7 cellular contexts compared by ENCODE assay signal in the genomic region with DNA sequence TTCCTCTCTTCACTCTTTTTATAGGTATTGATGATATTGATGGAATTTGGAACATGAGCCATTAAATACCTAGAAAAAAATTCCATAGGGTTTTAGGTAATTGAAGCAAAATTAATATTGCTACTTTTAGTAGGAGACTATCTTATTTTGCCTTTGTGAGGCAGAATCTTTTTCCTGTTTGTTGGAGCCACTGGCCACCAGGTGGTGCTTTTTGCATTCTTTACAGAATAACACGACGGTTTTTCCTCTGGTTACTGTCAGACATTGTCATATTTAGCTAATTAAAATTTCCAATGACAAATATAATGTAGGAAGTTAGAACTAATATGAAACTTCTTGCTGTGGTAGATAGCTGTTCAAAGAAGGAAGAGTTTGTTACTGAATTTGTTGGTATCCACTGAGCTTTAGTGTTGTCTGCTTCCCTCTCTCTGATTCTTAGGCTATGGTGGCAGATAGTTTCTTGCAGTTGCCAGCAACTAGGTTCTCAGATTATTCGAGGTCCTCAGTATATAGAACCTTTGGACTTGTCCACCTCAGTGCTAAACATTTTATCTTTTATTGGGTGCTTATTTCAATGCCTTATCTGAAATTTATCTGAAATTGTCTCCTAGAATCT. TPM values are rescaled to one million over a fixed set of nuclear protein-coding genes. Genes with fewer than 3 reads are reported as not detected.
DNase-seq lines count a peak whose midpoint lies in the region; ATAC-seq and TF ChIP-seq lines count a peak whose summit lies in the region.

No MANE protein-coding gene starts in this region.

- CTCF ChIA-PET in naive thymus-derived CD4-positive, alpha-beta T cell (lab: Charles Lee): interaction anchor here (0.6 to 3.2 kb wide), 13 partner anchors 12 to 314 kb away, joined by 3 to 38 read pairs (median 5); a partner anchor contains a TSS

- DNase-seq in GF-D8 (lab: John Stamatoyannopoulos, UW) (peak; percentile 11), NCI-H146 treated with DMSO at 0.1 percent for 48 hours (lab: John Stamatoyannopoulos, UW; ENCODE audit: unreplicated experiment) (peak; percentile 3), endothelial cell (ENCODE audit: low spot score) (peak; percentile 48)
- DNase-seq in activated CD4-positive, alpha-beta T cell treated with anti-CD3 and anti-CD28 coated beads, Interleukin-2, amount 10 ng/mL, durations not matched to agents 24 days and 14 days: peak; percentile 80
- peak in 7 of 9 donors; percentile 14 to 61 (median 50) for DNase-seq in naive thymus-derived CD4-positive, alpha-beta T cell

- no peaks in the 10 kb centered on the region for H3K9me3 ChIP-seq in naive thymus-derived CD4-positive, alpha-beta T cell (ENCODE audit: control insufficient read depth in 2 of 3, low read length in 3 of 3)

- no peak overlapping the region for H3K27ac Mint-ChIP-seq in activated CD4-positive, alpha-beta T cell treated with anti-CD3 and anti-CD28 coated beads, Interleukin-2, amount 10 ng/mL, durations not matched to agents 24 days and 14 days
- no peak overlapping the region for H3K27ac Mint-ChIP-seq in endothelial cell (ENCODE audit: unreplicated experiment)
- H3K27ac Mint-ChIP-seq in naive thymus-derived CD4-positive, alpha-beta T cell: peak overlapping the region; percentile 9 to 83 (median 32)

- H3K9me3 Mint-ChIP-seq in activated CD4-positive, alpha-beta T cell treated with anti-CD3 and anti-CD28 coated beads, Interleukin-2, amount 10 ng/mL, durations not matched to agents 24 days and 14 days: no peaks in the 10 kb centered on the region
- H3K9me3 Mint-ChIP-seq in endothelial cell (ENCODE audit: unreplicated experiment): no peaks in the 10 kb centered on the region
- no peaks in the 10 kb centered on the region for H3K9me3 Mint-ChIP-seq in naive thymus-derived CD4-positive, alpha-beta T cell

- H3K36me3 ChIP-seq in naive thymus-derived CD4-positive, alpha-beta T cell (ENCODE audit: control insufficient read depth in 2 of 3, insufficient read depth in 3 of 3, low read length in 3 of 3): peaks cover 0 to 21% (median 5%) of the 10 kb centered on the region in 3 experiments

- no peaks in the 10 kb centered on the region for H3K4me1 ChIP-seq in naive thymus-derived CD4-positive, alpha-beta T cell (ENCODE audit: control insufficient read depth in 2 of 2, insufficient read depth in 2 of 2, low read length in 2 of 2)

- TF ChIP-seq CTCF in endothelial cell (IDR thresholded peaks at IDR 0.05; ENCODE audit: unreplicated experiment): peak; percentile 75

- peaks cover 3% of the 10 kb centered on the region for H3K4me1 Mint-ChIP-seq in activated CD4-positive, alpha-beta T cell treated with anti-CD3 and anti-CD28 coated beads, Interleukin-2, amount 10 ng/mL, durations not matched to agents 24 days and 14 days
- peaks cover 8% of the 10 kb centered on the region for H3K4me1 Mint-ChIP-seq in endothelial cell (ENCODE audit: unreplicated experiment)
- H3K4me1 Mint-ChIP-seq in naive thymus-derived CD4-positive, alpha-beta T cell: peaks cover 0 to 23% (median 6%) of the 10 kb centered on the region in 7 donors

- no peak overlapping the region for H3K4me3 Mint-ChIP-seq in activated CD4-positive, alpha-beta T cell treated with anti-CD3 and anti-CD28 coated beads, Interleukin-2, amount 10 ng/mL, durations not matched to agents 24 days and 14 days
- H3K4me3 Mint-ChIP-seq in endothelial cell (ENCODE audit: unreplicated experiment): no peak overlapping the region
- no peak overlapping the region for H3K4me3 Mint-ChIP-seq in naive thymus-derived CD4-positive, alpha-beta T cell

- peaks cover 16% of the 10 kb centered on the region for H3K36me3 Mint-ChIP-seq in activated CD4-positive, alpha-beta T cell treated with anti-CD3 and anti-CD28 coated beads, Interleukin-2, amount 10 ng/mL, durations not matched to agents 24 days and 14 days (ENCODE audit: low read depth)
- no peaks in the 10 kb centered on the region for H3K36me3 Mint-ChIP-seq in endothelial cell (ENCODE audit: low read depth, unreplicated experiment)
- peaks cover under 1 to 33% (median 11%) of the 10 kb centered on the region in 5 donors for H3K36me3 Mint-ChIP-seq in naive thymus-derived CD4-positive, alpha-beta T cell

- no peaks in the 10 kb centered on the region for H3K27me3 ChIP-seq in naive thymus-derived CD4-positive, alpha-beta T cell (ENCODE audit: control insufficient read depth in 2 of 2, insufficient read depth in 2 of 2, low read length in 2 of 2)

- H3K4me3 ChIP-seq in naive thymus-derived CD4-positive, alpha-beta T cell (ENCODE audit: low read length): no peak overlapping the region

- peak; percentile 77 for ATAC-seq in GM21619 (IDR thresholded peaks at IDR 0.05; ENCODE audit: unreplicated experiment)
- ATAC-seq in naive thymus-derived CD4-positive, alpha-beta T cell: peak; percentile 68
- ATAC-seq in GM18861 (IDR thresholded peaks at IDR 0.05; ENCODE audit: unreplicated experiment): no peak

- POLR2A ChIA-PET in naive thymus-derived CD4-positive, alpha-beta T cell (lab: Charles Lee): interaction anchor here (1.3 to 2.5 kb wide), 4 partner anchors 22 to 66 kb away, joined by 4 to 14 read pairs (median 6); a partner anchor contains a TSS

- no peaks in the 10 kb centered on the region for H3K27me3 Mint-ChIP-seq in activated CD4-positive, alpha-beta T cell treated with anti-CD3 and anti-CD28 coated beads, Interleukin-2, amount 10 ng/mL, durations not matched to agents 24 days and 14 days
- H3K27me3 Mint-ChIP-seq in endothelial cell (ENCODE audit: unreplicated experiment): no peaks in the 10 kb centered on the region
- no peaks in the 10 kb centered on the region for H3K27me3 Mint-ChIP-seq in naive thymus-derived CD4-positive, alpha-beta T cell

- H3K27ac ChIP-seq in naive thymus-derived CD4-positive, alpha-beta T cell (ENCODE audit: low read depth, low read length): peak overlapping the region; percentile 38

- intact Hi-C loops in activated CD4-positive, alpha-beta T cell treated with anti-CD3 and anti-CD28 coated beads, Interleukin-2, amount 10 ng/mL, durations not matched to agents 24 days and 14 days (cut with micrococcal nuclease): loop anchor here (1.0 to 2.0 kb wide), 2 partner anchors 60 to 158 kb away; a partner anchor contains a TSS
- intact Hi-C loops in naive thymus-derived CD4-positive, alpha-beta T cell (cut with micrococcal nuclease): loop anchor here (1.0 kb wide), 2 partner anchors 66 to 155 kb away; no protein-coding TSS in a partner anchor

RNA-seq across cellular contexts. Expression of a gene that starts 25.7 kb away (rescaled TPM):
- total RNA-seq in activated CD4-positive, alpha-beta T cell treated with anti-CD3 and anti-CD28 coated beads, Interleukin-2, amount 10 ng/mL, durations not matched to agents 24 days and 14 days: 91.7 and 92.4 TPM in 2 replicates
- total RNA-seq in endothelial cell (ENCODE audit: unreplicated experiment): 53.7 TPM
- 10 to 100 TPM; 53.6 to 81.7 (median 73.7) TPM for total RNA-seq in naive thymus-derived CD4-positive, alpha-beta T cell
- 10 to 100 TPM; 21.8 to 29.0 TPM for polyA plus RNA-seq in naive thymus-derived CD4-positive, alpha-beta T cell

RNA-seq across cellular contexts. Expression of a gene that starts 59.2 kb away (rescaled TPM):
- total RNA-seq in activated CD4-positive, alpha-beta T cell treated with anti-CD3 and anti-CD28 coated beads, Interleukin-2, amount 10 ng/mL, durations not matched to agents 24 days and 14 days: 40.9 and 43.2 TPM in 2 replicates
- 37.9 TPM for total RNA-seq in endothelial cell (ENCODE audit: unreplicated experiment)
- total RNA-seq in naive thymus-derived CD4-positive, alpha-beta T cell: 100 to 1,000 TPM in 2 of 5 experiments, 10 to 100 TPM in 3; 55.8 to 111 (median 86.4) TPM
- 10 to 100 TPM; 55.0 to 61.5 TPM for polyA plus RNA-seq in naive thymus-derived CD4-positive, alpha-beta T cell

Comparison
In these comparisons a context has a peak if more than half of its experiments do, and no peak if none do; other contexts are left out.
1. DNase-seq: peak in every context shown above with its lines; median percentile 80 in activated CD4-positive, alpha-beta T cell treated with anti-CD3 and anti-CD28 coated beads, Interleukin-2, amount 10 ng/mL, durations not matched to agents 24 days and 14 days; 50 in naive thymus-derived CD4-positive, alpha-beta T cell; 48 in endothelial cell; 11 in GF-D8; 3 in NCI-H146 treated with DMSO at 0.1 percent for 48 hours.
2. H3K27ac Mint-ChIP-seq: peak in naive thymus-derived CD4-positive, alpha-beta T cell (9 of 9); none in activated CD4-positive, alpha-beta T cell treated with anti-CD3 and anti-CD28 coated beads, Interleukin-2, amount 10 ng/mL, durations not matched to agents 24 days and 14 days (single experiment) and endothelial cell (single experiment).